ENCODE assay signal across 20 cellular contexts in the genomic region with DNA sequence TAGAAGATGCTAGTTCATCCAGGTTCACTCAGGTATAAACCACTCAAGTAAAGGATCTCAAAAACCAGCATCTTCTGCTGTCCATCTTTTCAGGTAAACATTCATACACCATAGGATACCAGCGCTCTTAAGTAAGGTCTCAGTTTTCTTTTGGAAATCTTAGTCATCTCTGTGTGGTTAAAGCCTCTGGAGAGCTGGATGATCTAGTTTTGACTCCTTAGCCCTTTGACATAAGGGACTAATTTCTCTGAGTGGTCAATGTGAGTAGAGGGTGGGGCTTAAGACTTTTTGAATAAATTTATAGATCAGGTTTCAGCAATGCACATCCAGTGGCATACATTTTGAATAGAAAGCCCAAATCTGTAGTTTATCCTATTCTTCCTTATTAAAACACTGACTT.
DNase-seq lines count a peak whose midpoint lies in the region; ATAC-seq and TF ChIP-seq lines count a peak whose summit lies in the region.
"Had no signal": no experiment of that assay in that cellular context is flagged by ENCODE, and none has a peak within 500 bp of the region (broad histone marks: within the 10 kb centered on the region; RNA-seq: fewer than 3 reads in every experiment).

No MANE protein-coding gene starts in this region.

- no peak overlapping the region for H3K27ac ChIP-seq in foreskin keratinocyte
- H3K27ac ChIP-seq: coronary artery, lower lobe of right lung had no signal

- no peaks in the 10 kb centered on the region for H3K27me3 ChIP-seq in foreskin keratinocyte
- H3K27me3 ChIP-seq: uterus had no signal

- H3K4me3 Mint-ChIP-seq in activated T-helper 17 cell treated with anti-CD3 and anti-CD28 coated beads, Interleukin-2, amount 50 U/mL, for 72 hours: no peak overlapping the region
- no peak overlapping the region for H3K4me3 Mint-ChIP-seq in progenitor cell of endocrine pancreas (ENCODE audit: low read depth)
- H3K4me3 Mint-ChIP-seq: activated CD8-positive, alpha-beta T cell treated with anti-CD3 and anti-CD28 coated beads, Interleukin-2, amount 10 ng/mL, durations not matched to agents 7 days and 5 days; activated naive CD4-positive, alpha-beta T cell treated with anti-CD3 and anti-CD28 coated beads, Interleukin-2, amount 50 U/mL, for 24 hours; activated T-cell treated with anti-CD3 and anti-CD28 coated beads, Interleukin-2, amount 50 U/mL, for 4 hours; brain had no signal

- TF ChIP-seq CTCF in foreskin keratinocyte (conservative IDR thresholded peaks at IDR 0.05): no peak
- no peak for TF ChIP-seq CTCF in progenitor cell of endocrine pancreas (IDR thresholded peaks at IDR 0.05; ENCODE audit: unreplicated experiment)

- peaks cover 3% of the 10 kb centered on the region for H3K4me1 Mint-ChIP-seq in activated T-helper 17 cell treated with anti-CD3 and anti-CD28 coated beads, Interleukin-2, amount 50 U/mL, for 72 hours
- no peaks in the 10 kb centered on the region for H3K4me1 Mint-ChIP-seq in progenitor cell of endocrine pancreas (ENCODE audit: low read depth)
- H3K4me1 Mint-ChIP-seq: activated naive CD4-positive, alpha-beta T cell treated with anti-CD3 and anti-CD28 coated beads, Interleukin-2, amount 50 U/mL, for 24 hours had no signal

- H3K27me3 Mint-ChIP-seq in activated T-helper 17 cell treated with anti-CD3 and anti-CD28 coated beads, Interleukin-2, amount 50 U/mL, for 72 hours: peaks cover 19% of the 10 kb centered on the region
- peaks cover 3% of the 10 kb centered on the region for H3K27me3 Mint-ChIP-seq in progenitor cell of endocrine pancreas
- H3K27me3 Mint-ChIP-seq: brain had no signal

- no peaks in the 10 kb centered on the region for H3K9me3 Mint-ChIP-seq in activated T-helper 17 cell treated with anti-CD3 and anti-CD28 coated beads, Interleukin-2, amount 50 U/mL, for 72 hours
- H3K9me3 Mint-ChIP-seq in progenitor cell of endocrine pancreas (ENCODE audit: low read depth): no peaks in the 10 kb centered on the region
- H3K9me3 Mint-ChIP-seq: activated naive CD4-positive, alpha-beta T cell treated with anti-CD3 and anti-CD28 coated beads, Interleukin-2, amount 50 U/mL, for 24 hours; activated T-cell treated with anti-CD3 and anti-CD28 coated beads, Interleukin-2, amount 50 U/mL, for 4 hours; brain had no signal

- intact Hi-C loops in sciatic nerve (cut with DNase I): loop anchor here (10.0 kb wide), 1 partner anchor 369 kb away; no protein-coding TSS in a partner anchor

- peaks cover 6% of the 10 kb centered on the region for H3K4me1 ChIP-seq in foreskin keratinocyte
- H3K4me1 ChIP-seq: lower lobe of right lung had no signal

- peak; percentile 25 for DNase-seq in AG08395 (ENCODE audit: low spot score)
- DNase-seq in HCEC 1CT: peak; percentile 67
- peak in 1 of 2 donors; percentile 24 for DNase-seq in foreskin keratinocyte
- no peak for DNase-seq in activated CD4-positive, CD25-positive, alpha-beta regulatory T cell treated with anti-CD3 and anti-CD28 coated beads, Interleukin-2, amount 50 U/mL, for 72 hours
- DNase-seq in NCI-H226: no peak
- no peak for DNase-seq in sciatic nerve (ENCODE audit: low spot score)
- DNase-seq in progenitor cell of endocrine pancreas (ENCODE audit: low spot score, unreplicated experiment): no peak
- DNase-seq: activated CD8-positive, alpha-beta T cell treated with anti-CD3 and anti-CD28 coated beads, Interleukin-2, amount 10 ng/mL, durations not matched to agents 7 days and 5 days; activated T-cell treated with anti-CD3 and anti-CD28 coated beads, Interleukin-2, amount 50 U/mL, for 4 hours; C1 segment of cervical spinal cord; GF-D8; hippocampal formation; lower lobe of right lung; nucleus accumbens; substantia nigra; uterus had no signal

- no peaks in the 10 kb centered on the region for H3K36me3 Mint-ChIP-seq in activated T-helper 17 cell treated with anti-CD3 and anti-CD28 coated beads, Interleukin-2, amount 50 U/mL, for 72 hours (ENCODE audit: low read depth)
- no peaks in the 10 kb centered on the region for H3K36me3 Mint-ChIP-seq in progenitor cell of endocrine pancreas (ENCODE audit: insufficient read depth)
- H3K36me3 Mint-ChIP-seq: activated naive CD4-positive, alpha-beta T cell treated with anti-CD3 and anti-CD28 coated beads, Interleukin-2, amount 50 U/mL, for 24 hours; brain had no signal

- no peak overlapping the region for H3K27ac Mint-ChIP-seq in activated T-helper 17 cell treated with anti-CD3 and anti-CD28 coated beads, Interleukin-2, amount 50 U/mL, for 72 hours
- H3K27ac Mint-ChIP-seq in progenitor cell of endocrine pancreas: no peak overlapping the region
- H3K27ac Mint-ChIP-seq: activated CD8-positive, alpha-beta T cell treated with anti-CD3 and anti-CD28 coated beads, Interleukin-2, amount 10 ng/mL, durations not matched to agents 7 days and 5 days; activated naive CD4-positive, alpha-beta T cell treated with anti-CD3 and anti-CD28 coated beads, Interleukin-2, amount 50 U/mL, for 24 hours; brain had no signal

- peak; percentile 38 for ATAC-seq in activated T-helper 17 cell treated with anti-CD3 and anti-CD28 coated beads, Interleukin-2, amount 50 U/mL, for 72 hours (replicated peaks)
- ATAC-seq in foreskin keratinocyte: peak; percentile 56
- ATAC-seq in sciatic nerve: no peak
- ATAC-seq: activated CD8-positive, alpha-beta T cell treated with anti-CD3 and anti-CD28 coated beads, Interleukin-2, amount 10 ng/mL, durations not matched to agents 7 days and 5 days; activated T-cell treated with anti-CD3 and anti-CD28 coated beads, Interleukin-2, amount 50 U/mL, for 4 hours; lower lobe of right lung had no signal

Comparison
In these comparisons a context has a peak if more than half of its experiments do, and no peak if none do; other contexts are left out.
1. DNase-seq: peak in AG08395 (single experiment) and HCEC 1CT (single experiment); none in activated CD4-positive, CD25-positive, alpha-beta regulatory T cell treated with anti-CD3 and anti-CD28 coated beads, Interleukin-2, amount 50 U/mL, for 72 hours (single experiment), NCI-H226 (single experiment), sciatic nerve (single experiment) and progenitor cell of endocrine pancreas (single experiment).